10 cellular contexts compared by ENCODE assay signal in genomic region chr10:62690703-62691102, GRCh38.
DNase-seq lines count a peak whose midpoint lies in the region; ATAC-seq and TF ChIP-seq lines count a peak whose summit lies in the region.
"Had no signal": no experiment of that assay in that cellular context is flagged by ENCODE, and none has a peak within 500 bp of the region (broad histone marks: within the 10 kb centered on the region; RNA-seq: fewer than 3 reads in every experiment).

No MANE protein-coding gene starts in this region.

- H3K4me3 Mint-ChIP-seq in CD8-positive, alpha-beta memory T cell = peak overlapping the region; percentile 56 to 85 (median 79)
- H3K4me3 Mint-ChIP-seq in activated naive CD8-positive, alpha-beta T cell = peak overlapping the region; percentile 13
- peak overlapping the region; percentile 76 for H3K4me3 Mint-ChIP-seq in natural killer cell

- intact Hi-C loops in natural killer cell (cut with micrococcal nuclease) = no loop called here
- intact Hi-C loops in psoas muscle (cut with DNase I) = no loop called here

- H3K27ac Mint-ChIP-seq in CD8-positive, alpha-beta memory T cell = peak overlapping the region; percentile 84 to 97 (median 90)
- peak overlapping the region; percentile 87 for H3K27ac Mint-ChIP-seq in activated naive CD8-positive, alpha-beta T cell
- H3K27ac Mint-ChIP-seq in natural killer cell = peak overlapping the region; percentile 90 to 92

- DNase-seq in CD8-positive, alpha-beta memory T cell = peak in 1 of 5 donors; percentile 54
- no peak for DNase-seq in natural killer cell
- DNase-seq in psoas muscle = no peak
- DNase-seq: activated CD4-positive, alpha-beta T cell treated with anti-CD3 and anti-CD28 coated beads, Interleukin-2, amount 50 U/mL, for 1 hour; foreskin melanocyte had no signal

- TF ChIP-seq CTCF in natural killer cell (IDR thresholded peaks at IDR 0.05) (no peak), psoas muscle (IDR thresholded peaks at IDR 0.05) (no peak)

- POLR2A ChIA-PET in CD8-positive, alpha-beta memory T cell (lab: Charles Lee) = interaction anchor here (1.1 to 2.0 kb wide), 2 partner anchors 53 to 114 kb away, joined by 3 to 9 read pairs; partner anchors contain the start of gene ADO

- no peaks in the 10 kb centered on the region for H3K36me3 ChIP-seq in CD8-positive, alpha-beta memory T cell (ENCODE audit: insufficient read depth, low read length)
- no peaks in the 10 kb centered on the region for H3K36me3 ChIP-seq in psoas muscle (ENCODE audit: insufficient read depth in 1 of 2, low read depth in 1 of 2)
- H3K36me3 ChIP-seq: SJSA1 had no signal

- WGBS in psoas muscle, 3 donors = 93 to 99% (median 94%) methylated on average over 3 of the region's 3 CpGs

- H3K27me3 Mint-ChIP-seq in CD8-positive, alpha-beta memory T cell = no peaks in the 10 kb centered on the region
- H3K27me3 Mint-ChIP-seq in activated naive CD8-positive, alpha-beta T cell = no peaks in the 10 kb centered on the region
- H3K27me3 Mint-ChIP-seq in natural killer cell (ENCODE audit: low read depth in 2 of 2) = no peaks in the 10 kb centered on the region

- H3K36me3 Mint-ChIP-seq in CD8-positive, alpha-beta memory T cell = peaks cover 0 to 1% (median 0%) of the 10 kb centered on the region in 3 donors
- peaks cover 17% of the 10 kb centered on the region for H3K36me3 Mint-ChIP-seq in activated naive CD8-positive, alpha-beta T cell
- peaks cover 6% of the 10 kb centered on the region for H3K36me3 Mint-ChIP-seq in natural killer cell

- H3K9me3 Mint-ChIP-seq in CD8-positive, alpha-beta memory T cell = peaks cover 0 to 2% (median 2%) of the 10 kb centered on the region in 5 donors
- H3K9me3 Mint-ChIP-seq in activated naive CD8-positive, alpha-beta T cell (ENCODE audit: low read depth) = peaks cover 18% of the 10 kb centered on the region
- peaks cover 0 to 3% of the 10 kb centered on the region in 2 donors for H3K9me3 Mint-ChIP-seq in natural killer cell

- peaks cover 73 to 90% (median 80%) of the 10 kb centered on the region in 3 donors for H3K4me1 Mint-ChIP-seq in CD8-positive, alpha-beta memory T cell
- H3K4me1 Mint-ChIP-seq in activated naive CD8-positive, alpha-beta T cell (ENCODE audit: low read depth) = peaks cover 71% of the 10 kb centered on the region
- peaks cover 69 to 78% of the 10 kb centered on the region in 2 donors for H3K4me1 Mint-ChIP-seq in natural killer cell

- peaks cover 44% of the 10 kb centered on the region for H3K4me1 ChIP-seq in CD8-positive, alpha-beta memory T cell (ENCODE audit: insufficient read depth, low read length)
- H3K4me1 ChIP-seq in psoas muscle = no peaks in the 10 kb centered on the region

- no peak overlapping the region for H3K27ac ChIP-seq in CD8-positive, alpha-beta memory T cell (ENCODE audit: low read depth, low read length)
- H3K27ac ChIP-seq in psoas muscle = no peak overlapping the region
- H3K27ac ChIP-seq: SJSA1 had no signal

- no peaks in the 10 kb centered on the region for H3K9me3 ChIP-seq in CD8-positive, alpha-beta memory T cell (ENCODE audit: low read length)
- H3K9me3 ChIP-seq in psoas muscle = no peaks in the 10 kb centered on the region
- H3K9me3 ChIP-seq: SJSA1 had no signal

- ATAC-seq in GM21717 (IDR thresholded peaks at IDR 0.05; ENCODE audit: unreplicated experiment) = peak; percentile 46
- ATAC-seq in natural killer cell = no peak
- ATAC-seq in HG02852 (IDR thresholded peaks at IDR 0.05; ENCODE audit: unreplicated experiment) = no peak
- ATAC-seq in GM19463 (IDR thresholded peaks at IDR 0.05; ENCODE audit: unreplicated experiment) = no peak
- ATAC-seq in psoas muscle = no peak

- H3K4me3 ChIP-seq in CD8-positive, alpha-beta memory T cell (ENCODE audit: low read length) = no peak overlapping the region
- no peak overlapping the region for H3K4me3 ChIP-seq in psoas muscle
- H3K4me3 ChIP-seq: SJSA1 had no signal

- no peaks in the 10 kb centered on the region for H3K27me3 ChIP-seq in CD8-positive, alpha-beta memory T cell (ENCODE audit: insufficient read depth, low read length, poor library complexity, severe bottlenecking)
- H3K27me3 ChIP-seq in psoas muscle (ENCODE audit: insufficient read depth in 3 of 3, low read length in 2 of 3) = no peaks in the 10 kb centered on the region
- H3K27me3 ChIP-seq: SJSA1 had no signal

- CTCF ChIA-PET in CD8-positive, alpha-beta memory T cell (lab: Charles Lee) = interaction anchor here (1.1 to 1.5 kb wide), 3 partner anchors 10 to 127 kb away, joined by 3 to 5 read pairs (median 4); no protein-coding TSS in a partner anchor

Comparison
In these comparisons a context has a peak if more than half of its experiments do, and no peak if none do; other contexts are left out.
1. H3K4me3 Mint-ChIP-seq: peak in every context shown above with its lines; median percentile 79 in CD8-positive, alpha-beta memory T cell; 76 in natural killer cell; 13 in activated naive CD8-positive, alpha-beta T cell.